In the genomic region with DNA sequence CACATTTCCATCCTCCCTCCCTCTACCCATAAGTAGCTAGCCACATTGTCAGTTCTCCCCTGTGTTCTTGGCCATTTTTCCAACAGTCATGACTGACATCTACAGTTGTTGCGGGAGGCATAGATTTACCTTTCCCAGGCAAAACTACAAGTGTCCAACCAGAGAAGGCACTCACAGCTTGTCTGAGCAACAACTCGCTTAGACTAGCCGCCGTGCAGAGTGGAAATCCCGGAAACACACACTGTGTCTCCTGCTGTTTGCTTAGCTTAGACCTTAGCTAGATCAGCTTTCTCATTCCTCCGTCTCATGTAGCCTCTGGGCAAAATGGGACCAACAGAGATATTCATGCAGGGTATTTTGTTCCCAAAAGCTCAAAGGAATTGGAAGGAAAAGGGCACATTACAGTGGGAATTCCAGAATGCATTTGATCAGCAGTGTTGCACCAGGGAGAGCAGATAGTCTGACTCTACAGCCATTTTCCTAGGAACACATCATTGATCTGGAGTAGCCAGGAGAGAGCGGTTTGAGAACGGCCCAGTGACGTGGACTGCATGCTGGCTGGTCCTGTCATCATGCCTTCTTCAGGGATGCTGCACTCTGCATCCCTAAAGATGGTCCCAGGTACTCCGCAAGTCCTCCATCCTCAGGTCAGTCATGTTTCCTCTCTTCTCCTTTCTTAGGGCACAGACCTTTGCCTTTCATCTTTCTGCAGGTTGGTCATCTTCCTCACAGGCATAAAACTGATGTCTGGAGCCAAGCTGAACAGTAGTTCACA, we compare ENCODE assay signal across 29 cellular contexts.
"Had no signal": no experiment of that assay in that cellular context is flagged by ENCODE, and none has a peak within 500 bp of the region (broad histone marks: within the 10 kb centered on the region; RNA-seq: fewer than 3 reads in every experiment).

No MANE protein-coding gene starts in this region.

- H2AFZ ChIP-seq: hepatocyte had no signal

- DNase-seq: activated B cell treated with CpG ODN at 0.5 μM for 24 hours; activated CD4-positive, alpha-beta T cell treated with anti-CD3 and anti-CD28 coated beads for 36 hours; activated CD4-positive, alpha-beta T cell treated with anti-CD3 and anti-CD28 coated beads, Interleukin-2, amount 50 U/mL, for 48 hours; activated CD8-positive, alpha-beta memory T cell treated with anti-CD3 and anti-CD28 coated beads, Interleukin-2, amount 50 U/mL, for 48 hours; activated naive CD4-positive, alpha-beta T cell; activated T-cell treated with anti-CD3 and anti-CD28 coated beads, Interleukin-2, amount 50 U/mL, for 4 hours; adrenal gland; colonic mucosa; dorsolateral prefrontal cortex; effector memory CD8-positive, alpha-beta T cell; glutamatergic neuron; immature natural killer cell; naive B cell; pancreas; right cardiac atrium; stimulated activated CD4-positive, alpha-beta T cell treated with anti-CD3 and anti-CD28 coated beads, Interleukin-1b, Interleukin-23, amount 100 ng/mL, for 48 hours; T-helper 9 cell had no signal

- H3K4me1 Mint-ChIP-seq: activated B cell treated with CpG ODN at 0.5 μM for 24 hours; activated CD4-positive, alpha-beta T cell treated with anti-CD3 and anti-CD28 coated beads for 36 hours; central memory CD8-positive, alpha-beta T cell; immature natural killer cell; naive B cell; stimulated activated effector memory CD8-positive, alpha-beta T cell treated with anti-CD3 and anti-CD28 coated beads, Interleukin-12 subunit alpha, Interleukin-12 subunit beta, amount 100 ng/mL, for 72 hours had no signal

- H3K27ac ChIP-seq: adrenal gland, ascending aorta, colonic mucosa, hepatocyte, neutrophil, pancreas, thoracic aorta had no signal

- H3K27ac Mint-ChIP-seq: activated B cell treated with CpG ODN at 0.5 μM for 24 hours; activated CD4-positive, alpha-beta T cell treated with anti-CD3 and anti-CD28 coated beads for 36 hours; activated naive CD8-positive, alpha-beta T cell; activated T-helper 2 cell treated with anti-CD3 and anti-CD28 coated beads, Interferon-gamma antibody, Interleukin-2, Interleukin-4, amounts not matched to agents 10 μg/mL and 5 μg/mL and 100 μg/mL, durations not matched to agents 14 hours and 24 hours and 36 hours; effector memory CD8-positive, alpha-beta T cell; immature natural killer cell; stimulated activated effector memory CD8-positive, alpha-beta T cell treated with anti-CD3 and anti-CD28 coated beads, Interleukin-12 subunit alpha, Interleukin-12 subunit beta, amount 100 ng/mL, for 72 hours; type B pancreatic cell had no signal

- H3K4me1 ChIP-seq: adrenal gland, ascending aorta, colonic mucosa had no signal

- H3K4me2 ChIP-seq: hepatocyte had no signal

- H3K9me3 Mint-ChIP-seq: activated B cell treated with CpG ODN at 0.5 μM for 24 hours; activated T-cell treated with anti-CD3 and anti-CD28 coated beads, Interleukin-2, amount 50 U/mL, for 4 hours; activated T-helper 2 cell treated with anti-CD3 and anti-CD28 coated beads, Interferon-gamma antibody, Interleukin-2, Interleukin-4, amounts not matched to agents 10 μg/mL and 5 μg/mL and 100 μg/mL, durations not matched to agents 14 hours and 24 hours and 36 hours; immature natural killer cell had no signal

- H3K36me3 ChIP-seq: adrenal gland, ascending aorta, colonic mucosa, neutrophil, pancreas, thoracic aorta had no signal

- H3K4me3 ChIP-seq: adrenal gland, ascending aorta, colonic mucosa, dorsolateral prefrontal cortex, hepatocyte, lung, pancreas, thoracic aorta had no signal

- H3K4me3 Mint-ChIP-seq: activated B cell treated with CpG ODN at 0.5 μM for 24 hours; activated CD4-positive, alpha-beta T cell treated with anti-CD3 and anti-CD28 coated beads for 36 hours; activated naive CD8-positive, alpha-beta T cell; activated T-cell treated with anti-CD3 and anti-CD28 coated beads, Interleukin-2, amount 50 U/mL, for 4 hours; central memory CD8-positive, alpha-beta T cell; effector memory CD8-positive, alpha-beta T cell; immature natural killer cell; naive B cell; stimulated activated effector memory CD8-positive, alpha-beta T cell treated with anti-CD3 and anti-CD28 coated beads, Interleukin-12 subunit alpha, Interleukin-12 subunit beta, amount 100 ng/mL, for 72 hours; type B pancreatic cell had no signal

- H3K9me3 ChIP-seq: adrenal gland, ascending aorta, colonic mucosa, neutrophil, pancreas, thoracic aorta had no signal

- H3K79me2 ChIP-seq: hepatocyte had no signal

- ATAC-seq: activated CD4-positive, alpha-beta T cell treated with anti-CD3 and anti-CD28 coated beads for 36 hours; activated T-cell treated with anti-CD3 and anti-CD28 coated beads, Interleukin-2, amount 50 U/mL, for 4 hours; effector memory CD8-positive, alpha-beta T cell; esophagus mucosa; left lobe of liver; pancreas; right cardiac atrium; stimulated activated effector memory CD8-positive, alpha-beta T cell treated with anti-CD3 and anti-CD28 coated beads, Interleukin-12 subunit alpha, Interleukin-12 subunit beta, amount 100 ng/mL, for 72 hours had no signal

- H3K36me3 Mint-ChIP-seq: activated naive CD8-positive, alpha-beta T cell; immature natural killer cell; naive B cell; stimulated activated effector memory CD8-positive, alpha-beta T cell treated with anti-CD3 and anti-CD28 coated beads, Interleukin-12 subunit alpha, Interleukin-12 subunit beta, amount 100 ng/mL, for 72 hours; type B pancreatic cell had no signal

- H3K27me3 Mint-ChIP-seq: activated B cell treated with CpG ODN at 0.5 μM for 24 hours; central memory CD8-positive, alpha-beta T cell had no signal

- H3K27me3 ChIP-seq: adrenal gland, ascending aorta, colonic mucosa, neutrophil, pancreas had no signal
